In genomic region chr3:129027544-129027880, GRCh38 we compare ENCODE assay signal across 1 cellular context.
A peak's percentile ranks its signal among the peaks of the same experiment; 100 is the strongest.
TF ChIP-seq lines count a peak whose summit lies in the region.

No MANE protein-coding gene starts in this region.

TF ChIP-seq in K562, 482 proteins besides CTCF, POLR2A, EP300 and RAD21:
- TF ChIP-seq ELF4 (CRISPR knock-in tag; IDR thresholded peaks at IDR 0.05): no peak
- TF ChIP-seq CHD4 (IDR thresholded peaks at IDR 0.05; ENCODE audit: insufficient read depth, insufficient replicate concordance, low read depth, low read length, poor library complexity, severe bottlenecking): peak; percentile 54
- TF ChIP-seq NRF1 (conservative IDR thresholded peaks at IDR 0.05 in 1 of 2, IDR thresholded peaks at IDR 0.05 in 1 of 2): peak in 1 of 2 experiments; percentile 9; a peak in 1 of 4 replicates
- TF ChIP-seq ADNP (tag; IDR thresholded peaks at IDR 0.05): peak; percentile 78
